28 cellular contexts compared by ENCODE assay signal in the genomic region with DNA sequence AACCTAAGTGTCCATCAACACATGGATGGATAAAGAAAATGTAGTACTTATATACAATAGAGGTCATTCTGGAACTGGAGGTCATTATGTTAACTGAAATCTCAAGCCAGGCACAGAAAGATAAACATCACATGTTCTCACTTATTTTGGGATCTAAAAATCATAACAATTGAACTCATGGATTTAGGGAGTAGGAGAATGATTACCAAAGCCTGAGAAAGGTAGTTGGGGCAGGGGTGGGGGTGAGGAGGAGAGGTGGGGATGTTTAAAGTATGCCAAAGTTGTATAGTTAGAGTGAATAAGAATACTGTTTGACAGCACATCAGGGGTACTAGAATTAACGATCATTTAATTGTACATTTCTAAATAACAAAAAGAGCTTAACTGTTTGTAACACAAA.
"Had no signal": no experiment of that assay in that cellular context is flagged by ENCODE, and none has a peak within 500 bp of the region (broad histone marks: within the 10 kb centered on the region; RNA-seq: fewer than 3 reads in every experiment).

No MANE protein-coding gene starts in this region.

- H3K9me3 Mint-ChIP-seq: stimulated activated memory B cell treated with anti-CD40 and anti-IgM and Interleukin-4, amounts not matched to agents 10 μg/mL and 1 μg/mL and 100 μg/mL, for 72 hours; stimulated activated naive CD8-positive, alpha-beta T cell treated with anti-CD3 and anti-CD28 coated beads, Interleukin-15, Interleukin-2, amounts not matched to agents 100 ng/mL and 50 ng/mL, for 24 hours; type B pancreatic cell had no signal

- H3K36me3 ChIP-seq: stomach, suprapubic skin, thoracic aorta, thyroid gland, tibial artery, tibial nerve, transverse colon, upper lobe of left lung, upper lobe of right lung, uterus, vagina had no signal

- H3K27ac Mint-ChIP-seq: stimulated activated effector memory CD8-positive, alpha-beta T cell treated with anti-CD3 and anti-CD28 coated beads, Interleukin-12 subunit alpha, Interleukin-12 subunit beta, amount 100 ng/mL, for 72 hours; stimulated activated memory B cell treated with anti-CD40 and anti-IgM and Interleukin-4, amounts not matched to agents 10 μg/mL and 1 μg/mL and 100 μg/mL, for 72 hours; stimulated activated naive B cell treated with anti-CD40 and anti-IgM and Interleukin-4, amounts not matched to agents 10 μg/mL and 1 μg/mL and 100 μg/mL, for 72 hours; stimulated activated naive CD8-positive, alpha-beta T cell treated with anti-CD3 and anti-CD28 coated beads, Interleukin-15, amount 100 ng/mL, for 72 hours; stimulated activated naive CD8-positive, alpha-beta T cell treated with anti-CD3 and anti-CD28 coated beads, Interleukin-15, Interleukin-2, amounts not matched to agents 100 ng/mL and 50 ng/mL, for 24 hours; type B pancreatic cell had no signal

- H3K36me3 Mint-ChIP-seq: stimulated activated effector memory CD8-positive, alpha-beta T cell treated with anti-CD3 and anti-CD28 coated beads, Interleukin-12 subunit alpha, Interleukin-12 subunit beta, amount 100 ng/mL, for 72 hours; stimulated activated memory B cell treated with anti-CD40 and anti-IgM and Interleukin-4, amounts not matched to agents 10 μg/mL and 1 μg/mL and 100 μg/mL, for 72 hours; stimulated activated naive B cell treated with anti-CD40 and anti-IgM and Interleukin-4, amounts not matched to agents 10 μg/mL and 1 μg/mL and 100 μg/mL, for 72 hours; type B pancreatic cell had no signal

- H3K27me3 Mint-ChIP-seq: stimulated activated memory B cell treated with anti-CD40 and anti-IgM and Interleukin-4, amounts not matched to agents 10 μg/mL and 1 μg/mL and 100 μg/mL, for 72 hours; stimulated activated naive CD8-positive, alpha-beta T cell treated with anti-CD3 and anti-CD28 coated beads, Interleukin-15, amount 100 ng/mL, for 72 hours; stimulated activated naive CD8-positive, alpha-beta T cell treated with anti-CD3 and anti-CD28 coated beads, Interleukin-15, Interleukin-2, amounts not matched to agents 100 ng/mL and 50 ng/mL, for 24 hours had no signal

- H3K27ac ChIP-seq: stomach, suprapubic skin, testis, thoracic aorta, thyroid gland, tibial artery, tibial nerve, transverse colon, upper lobe of left lung, upper lobe of right lung, uterus, vagina had no signal

- H3K4me1 Mint-ChIP-seq: stimulated activated effector memory CD8-positive, alpha-beta T cell treated with anti-CD3 and anti-CD28 coated beads, Interleukin-12 subunit alpha, Interleukin-12 subunit beta, amount 100 ng/mL, for 72 hours; stimulated activated memory B cell treated with anti-CD40 and anti-IgM and Interleukin-4, amounts not matched to agents 10 μg/mL and 1 μg/mL and 100 μg/mL, for 72 hours; stimulated activated naive B cell treated with anti-CD40 and anti-IgM and Interleukin-4, amounts not matched to agents 10 μg/mL and 1 μg/mL and 100 μg/mL, for 72 hours; stimulated activated naive CD8-positive, alpha-beta T cell treated with anti-CD3 and anti-CD28 coated beads, Interleukin-15, amount 100 ng/mL, for 72 hours had no signal

- H3K4me1 ChIP-seq: stomach, suprapubic skin, thyroid gland, tibial artery, tibial nerve, transverse colon, upper lobe of left lung, upper lobe of right lung, uterus, vagina had no signal

- H3K4me3 ChIP-seq: stomach, suprapubic skin, testis, thoracic aorta, thyroid gland, tibial artery, tibial nerve, transverse colon, upper lobe of left lung, upper lobe of right lung, uterus, vagina had no signal

- H3K4me3 Mint-ChIP-seq: stimulated activated effector memory CD8-positive, alpha-beta T cell treated with anti-CD3 and anti-CD28 coated beads, Interleukin-12 subunit alpha, Interleukin-12 subunit beta, amount 100 ng/mL, for 72 hours; stimulated activated memory B cell treated with anti-CD40 and anti-IgM and Interleukin-4, amounts not matched to agents 10 μg/mL and 1 μg/mL and 100 μg/mL, for 72 hours; stimulated activated naive B cell treated with anti-CD40 and anti-IgM and Interleukin-4, amounts not matched to agents 10 μg/mL and 1 μg/mL and 100 μg/mL, for 72 hours; stimulated activated naive CD8-positive, alpha-beta T cell treated with anti-CD3 and anti-CD28 coated beads, Interleukin-15, amount 100 ng/mL, for 72 hours; stimulated activated naive CD8-positive, alpha-beta T cell treated with anti-CD3 and anti-CD28 coated beads, Interleukin-15, Interleukin-2, amounts not matched to agents 100 ng/mL and 50 ng/mL, for 24 hours; type B pancreatic cell had no signal

- DNase-seq: stimulated activated CD4-positive, alpha-beta T cell treated with anti-CD3 and anti-CD28 coated beads, Interleukin-2, amount 100 ng/mL, for 48 hours; stimulated activated CD4-positive, alpha-beta T cell treated with anti-CD3 and anti-CD28 coated beads, Interleukin-4, amount 100 ng/mL, for 1 hour; stimulated activated CD4-positive, alpha-beta T cell treated with anti-CD3 and anti-CD28 coated beads, Interleukin-4, amount 100 ng/mL, for 24 hours; stimulated activated CD4-positive, alpha-beta T cell treated with anti-CD3 and anti-CD28 coated beads, Interleukin-4, amount 100 ng/mL, for 4 hours; stimulated activated CD8-positive, alpha-beta memory T cell treated with anti-CD3 and anti-CD28 coated beads, Interleukin-4, amount 100 ng/mL, for 48 hours; stimulated activated naive B cell treated with anti-CD40 and anti-IgM and Interleukin-4, amounts not matched to agents 10 μg/mL and 1 μg/mL and 100 μg/mL, for 72 hours; stimulated activated naive CD4-positive, alpha-beta T cell; stimulated activated naive CD4-positive, alpha-beta T cell treated with Interleukin-2 at 50 U/mL for 16 hours; stimulated activated naive CD8-positive, alpha-beta T cell treated with anti-CD3 and anti-CD28 coated beads, Interleukin-15, amount 100 ng/mL, for 72 hours; stimulated activated naive CD8-positive, alpha-beta T cell treated with anti-CD3 and anti-CD28 coated beads, Interleukin-15, Interleukin-2, amounts not matched to agents 100 U/mL and 50 U/mL, for 24 hours; stomach; substantia nigra; testis; thyroid gland; tibial artery; transverse colon; trophoblast cell; upper lobe of left lung; upper lobe of right lung; uterus had no signal

- H3K9me3 ChIP-seq: stomach, suprapubic skin, testis, thoracic aorta, thyroid gland, tibial artery, tibial nerve, transverse colon, upper lobe of left lung, upper lobe of right lung, uterus, vagina had no signal

- H3K27me3 ChIP-seq: stomach, suprapubic skin, testis, thyroid gland, tibial artery, tibial nerve, transverse colon, upper lobe of left lung, upper lobe of right lung, uterus, vagina had no signal

- ATAC-seq: stimulated activated effector memory CD8-positive, alpha-beta T cell treated with anti-CD3 and anti-CD28 coated beads, Interleukin-12 subunit alpha, Interleukin-12 subunit beta, amount 100 ng/mL, for 72 hours; stimulated activated memory B cell treated with anti-CD40 and anti-IgM and Interleukin-4, amounts not matched to agents 10 μg/mL and 1 μg/mL and 100 μg/mL, for 72 hours; stimulated activated naive B cell treated with anti-CD40 and anti-IgM and Interleukin-4, amounts not matched to agents 10 μg/mL and 1 μg/mL and 100 μg/mL, for 72 hours; stimulated activated naive CD8-positive, alpha-beta T cell treated with anti-CD3 and anti-CD28 coated beads, Interleukin-15, amount 100 ng/mL, for 72 hours; stimulated activated naive CD8-positive, alpha-beta T cell treated with anti-CD3 and anti-CD28 coated beads, Interleukin-15, Interleukin-2, amounts not matched to agents 100 U/mL and 50 U/mL, for 24 hours; upper lobe of right lung had no signal
